In genomic region chr12:56593909-56594621, GRCh38 we compare ENCODE assay signal across 1 cellular context.
TF ChIP-seq lines count a peak whose summit lies in the region.

No MANE protein-coding gene starts in this region.

TF ChIP-seq in HCT116, 20 proteins besides CTCF, POLR2A, EP300 and RAD21 (continued from another document):
- TF ChIP-seq EGR1 (IDR thresholded peaks at IDR 0.05; ENCODE audit: low read depth) = no peak
- TF ChIP-seq ELF1 (IDR thresholded peaks at IDR 0.05; ENCODE audit: borderline replicate concordance, low read depth) = no peak
TF ChIP-seq in HCT116: peak in this region for 0.
